ENCODE assay signal across 6 cellular contexts in the genomic region with DNA sequence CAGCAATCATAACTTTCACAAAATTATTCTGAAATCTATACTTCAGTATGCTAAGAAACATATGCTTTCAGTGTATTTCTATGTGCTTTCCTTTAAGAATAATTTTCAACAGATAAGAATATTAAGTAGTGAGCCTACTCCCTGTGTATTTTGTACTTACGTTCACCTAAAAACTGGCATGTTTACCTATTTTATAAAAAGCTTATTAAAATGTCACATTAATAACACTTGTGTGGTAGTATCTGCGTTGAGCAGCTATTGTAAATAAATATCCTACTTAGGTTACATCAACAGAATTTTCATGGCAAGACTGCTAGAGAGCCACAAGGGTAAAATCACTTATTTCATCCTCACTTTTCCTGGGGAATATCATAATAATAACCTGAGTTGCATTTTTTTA.
"Had no signal": no experiment of that assay in that cellular context is flagged by ENCODE, and none has a peak within 500 bp of the region (broad histone marks: within the 10 kb centered on the region; RNA-seq: fewer than 3 reads in every experiment).

No MANE protein-coding gene starts in this region.

- DNase-seq: GM23248, GOT3, H7, H9, HCEC 1CT, HFFc6 had no signal
